8 cellular contexts compared by ENCODE assay signal in the genomic region with DNA sequence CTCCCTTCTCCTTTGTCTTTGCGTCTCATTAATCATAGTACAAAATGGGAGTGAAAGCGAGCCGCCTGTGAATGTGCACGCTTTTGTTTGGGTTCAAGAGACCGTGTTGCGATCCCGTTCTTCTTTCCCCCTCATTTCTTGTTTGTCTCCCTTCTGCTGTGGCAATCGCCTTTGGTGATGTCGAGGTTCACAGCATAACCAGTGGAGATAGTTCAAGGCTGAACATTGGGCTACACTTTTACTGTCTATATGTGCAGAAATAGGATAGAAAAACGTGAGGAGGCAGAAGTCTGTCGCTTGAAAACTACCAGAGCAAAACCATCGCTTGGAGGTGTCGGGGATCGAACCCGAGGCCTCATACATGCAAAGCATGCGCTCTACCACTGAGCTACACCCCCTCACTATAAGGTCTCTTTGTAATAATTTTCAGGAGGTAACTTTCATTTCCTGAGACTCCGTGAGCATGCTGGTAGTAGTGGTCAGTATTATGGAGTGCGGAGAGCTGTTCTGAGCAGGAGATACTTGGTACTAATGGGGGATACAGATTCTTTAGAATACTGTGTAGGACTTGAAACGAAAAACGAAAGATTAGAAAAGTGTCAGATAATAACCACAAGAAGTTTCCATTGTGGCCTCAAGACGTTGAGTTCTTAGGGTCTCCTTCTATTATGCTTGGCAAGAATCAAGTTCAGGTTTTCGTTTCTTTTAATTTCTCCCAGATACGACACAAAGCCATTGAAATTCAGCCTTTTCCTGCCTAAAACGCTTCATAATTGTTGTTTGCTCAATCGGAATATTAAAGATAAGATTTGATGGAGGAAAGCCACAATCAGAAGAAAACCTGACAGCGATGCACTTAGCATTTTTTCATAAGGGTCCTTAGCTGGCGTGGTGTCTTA.
A peak's percentile ranks its signal among the peaks of the same experiment; 100 is the strongest.
DNase-seq lines count a peak whose midpoint lies in the region; ATAC-seq and TF ChIP-seq lines count a peak whose summit lies in the region.

No MANE protein-coding gene starts in this region.

- H3K27me3 Mint-ChIP-seq in brain, result peaks cover 95% of the 10 kb centered on the region

- peaks cover 42% of the 10 kb centered on the region for H3K4me1 Mint-ChIP-seq in brain

- H3K36me3 Mint-ChIP-seq in brain, result no peaks in the 10 kb centered on the region

- TF ChIP-seq CTCF in brain (conservative IDR thresholded peaks at IDR 0.05), result no peak

- ATAC-seq in GM18511 (IDR thresholded peaks at IDR 0.05; ENCODE audit: unreplicated experiment) (peak; percentile 67), GM21737 (IDR thresholded peaks at IDR 0.05; ENCODE audit: unreplicated experiment) (no peak)

- H3K9me3 Mint-ChIP-seq in brain, result peaks cover 0 to 23% (median 5%) of the 10 kb centered on the region in 5 experiments

- peak; percentile 40 for DNase-seq in 8988T
- peak; percentile 27 for DNase-seq in NCI-H2227 treated with DMSO at 0.1 percent for 48 hours (lab: John Stamatoyannopoulos, UW)
- DNase-seq in stimulated activated CD4-positive, alpha-beta T cell treated with anti-CD3 and anti-CD28 coated beads, Interleukin-2, amount 100 ng/mL, for 24 hours, result peak; percentile 35 to 66
- no peak for DNase-seq in NCI-H345 (lab: John Stamatoyannopoulos, UW)
- DNase-seq in iPS-NIHi7 (ENCODE audit: extremely low spot score), result no peak

- H3K4me3 Mint-ChIP-seq in brain, result peak overlapping the region; percentile 68 to 77 (median 76)

- H3K27ac Mint-ChIP-seq in brain, result no peak overlapping the region

Comparison
In these comparisons a context has a peak if more than half of its experiments do, and no peak if none do; other contexts are left out.
1. DNase-seq: peak in 8988T (single experiment), NCI-H2227 treated with DMSO at 0.1 percent for 48 hours (single experiment) and stimulated activated CD4-positive, alpha-beta T cell treated with anti-CD3 and anti-CD28 coated beads, Interleukin-2, amount 100 ng/mL, for 24 hours (2 of 2); none in NCI-H345 (single experiment) and iPS-NIHi7 (single experiment).